In genomic region chr1:52424757-52425265, GRCh38 we compare ENCODE assay signal across 1 cellular context.
TF ChIP-seq lines count a peak whose summit lies in the region.

No MANE protein-coding gene starts in this region.

TF ChIP-seq in IMR-90, 13 proteins besides CTCF, POLR2A, EP300 and RAD21:
- TF ChIP-seq USF2 (IDR thresholded peaks at IDR 0.05; ENCODE audit: low read depth, low read length): no peak
- peak; percentile 26; the same call in 1 of the 2 replicates for TF ChIP-seq CEBPB (IDR thresholded peaks at IDR 0.05; ENCODE audit: low read depth, low read length)
